ENCODE assay signal across 19 cellular contexts in the genomic region with DNA sequence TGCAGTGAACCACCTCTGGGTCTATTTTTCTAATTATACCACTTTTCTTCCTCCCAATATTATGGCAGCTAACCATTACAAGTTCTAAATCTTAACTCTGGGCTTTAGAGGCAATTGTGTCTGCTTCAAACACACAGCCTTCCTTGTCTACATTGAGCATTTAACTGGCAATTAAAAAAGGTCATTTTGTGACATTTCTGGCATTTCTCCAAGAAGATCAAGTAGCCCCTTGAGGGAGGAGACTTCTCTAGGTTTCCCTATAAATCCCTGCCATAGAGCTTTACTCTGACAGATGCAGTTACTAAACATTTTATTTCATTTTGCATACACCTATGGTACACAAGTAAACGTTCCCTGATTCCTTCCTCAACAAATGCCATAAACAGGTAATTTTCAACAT. TPM values are rescaled to one million over a fixed set of nuclear protein-coding genes. Genes with fewer than 3 reads are reported as not detected.
A peak's percentile ranks its signal among the peaks of the same experiment; 100 is the strongest.
DNase-seq lines count a peak whose midpoint lies in the region; ATAC-seq and TF ChIP-seq lines count a peak whose summit lies in the region.
"Had no signal": no experiment of that assay in that cellular context is flagged by ENCODE, and none has a peak within 500 bp of the region (broad histone marks: within the 10 kb centered on the region; RNA-seq: fewer than 3 reads in every experiment).

No MANE protein-coding gene starts in this region.

- CTCF ChIA-PET in RWPE1 (lab: Yijun Ruan, JAX): no interaction called here

- TF ChIP-seq CTCF in RWPE1 (conservative IDR thresholded peaks at IDR 0.05; ENCODE audit: low read depth): no peak

- intact Hi-C loops in posterior vena cava (cut with DNase I): loop anchor here in 1 of 2 donors (5.0 to 10.0 kb wide), 2 partner anchors 211 to 434 kb away; partner anchors contain the start of gene CDK6

- DNase-seq in NCI-H524 (lab: John Stamatoyannopoulos, UW) (peak; percentile 23 to 24), NCI-H524 treated with DMSO at 0.1 percent for 48 hours (lab: John Stamatoyannopoulos, UW) (no peak), RWPE1 (ENCODE audit: low spot score) (no peak), posterior vena cava (ENCODE audit: low spot score) (no peak)
- DNase-seq in stimulated activated naive CD8-positive, alpha-beta T cell treated with anti-CD3 and anti-CD28 coated beads, Interleukin-15, Interleukin-2, amounts not matched to agents 100 U/mL and 50 U/mL, for 24 hours: no peak
- no peak for DNase-seq in activated naive CD8-positive, alpha-beta T cell treated with anti-CD3 and anti-CD28 coated beads, Interleukin-2, amount 50 U/mL, for 24 hours
- DNase-seq in stimulated activated CD4-positive, alpha-beta T cell treated with anti-CD3 and anti-CD28 coated beads, Interleukin-4, amount 100 ng/mL, for 4 hours: no peak
- DNase-seq: activated CD4-positive, alpha-beta T cell treated with anti-CD3 and anti-CD28 coated beads for 36 hours; GOT3; NCI-H1417 treated with DMSO at 0.1 percent for 48 hours; NCI-H345; nephron progenitor cell; NK-92 treated with Interleukin-12 subunit alpha and Interleukin-12 subunit beta, amount 100 ng/mL, for 24 hours; RPMI8226; stimulated activated CD4-positive, alpha-beta T cell treated with anti-CD3 and anti-CD28 coated beads, Interleukin-1b, Interleukin-23, amount 100 ng/mL, for 48 hours; upper lobe of left lung had no signal

- H3K36me3 Mint-ChIP-seq in stimulated activated naive CD8-positive, alpha-beta T cell treated with anti-CD3 and anti-CD28 coated beads, Interleukin-15, Interleukin-2, amounts not matched to agents 100 ng/mL and 50 ng/mL, for 24 hours (ENCODE audit: low read depth): peaks cover 72% of the 10 kb centered on the region
- H3K36me3 Mint-ChIP-seq in activated naive CD8-positive, alpha-beta T cell treated with anti-CD3 and anti-CD28 coated beads, Interleukin-2, amount 50 U/mL, for 24 hours (ENCODE audit: low read depth): peaks cover 69% of the 10 kb centered on the region

- H3K27me3 Mint-ChIP-seq in stimulated activated naive CD8-positive, alpha-beta T cell treated with anti-CD3 and anti-CD28 coated beads, Interleukin-15, Interleukin-2, amounts not matched to agents 100 ng/mL and 50 ng/mL, for 24 hours: no peaks in the 10 kb centered on the region
- H3K27me3 Mint-ChIP-seq in activated naive CD8-positive, alpha-beta T cell treated with anti-CD3 and anti-CD28 coated beads, Interleukin-2, amount 50 U/mL, for 24 hours: no peaks in the 10 kb centered on the region
- H3K27me3 Mint-ChIP-seq: activated CD4-positive, alpha-beta T cell treated with anti-CD3 and anti-CD28 coated beads for 36 hours; memory B cell had no signal

- peaks cover 77% of the 10 kb centered on the region for H3K4me1 Mint-ChIP-seq in stimulated activated naive CD8-positive, alpha-beta T cell treated with anti-CD3 and anti-CD28 coated beads, Interleukin-15, Interleukin-2, amounts not matched to agents 100 ng/mL and 50 ng/mL, for 24 hours (ENCODE audit: low read depth)
- H3K4me1 Mint-ChIP-seq in activated naive CD8-positive, alpha-beta T cell treated with anti-CD3 and anti-CD28 coated beads, Interleukin-2, amount 50 U/mL, for 24 hours: peaks cover 77% of the 10 kb centered on the region

- H3K9me3 Mint-ChIP-seq in stimulated activated naive CD8-positive, alpha-beta T cell treated with anti-CD3 and anti-CD28 coated beads, Interleukin-15, Interleukin-2, amounts not matched to agents 100 ng/mL and 50 ng/mL, for 24 hours: peaks cover 3% of the 10 kb centered on the region
- peaks cover 10% of the 10 kb centered on the region for H3K9me3 Mint-ChIP-seq in activated naive CD8-positive, alpha-beta T cell treated with anti-CD3 and anti-CD28 coated beads, Interleukin-2, amount 50 U/mL, for 24 hours
- H3K9me3 Mint-ChIP-seq: memory B cell had no signal

- peak overlapping the region; percentile 22 for H3K27ac Mint-ChIP-seq in stimulated activated naive CD8-positive, alpha-beta T cell treated with anti-CD3 and anti-CD28 coated beads, Interleukin-15, Interleukin-2, amounts not matched to agents 100 ng/mL and 50 ng/mL, for 24 hours
- peak overlapping the region; percentile 72 for H3K27ac Mint-ChIP-seq in activated naive CD8-positive, alpha-beta T cell treated with anti-CD3 and anti-CD28 coated beads, Interleukin-2, amount 50 U/mL, for 24 hours
- H3K27ac Mint-ChIP-seq: memory B cell, nephron progenitor cell, progenitor cell of endocrine pancreas had no signal

- POLR2A ChIA-PET in RWPE1 (lab: Yijun Ruan, JAX; ENCODE audit: low non-redundant PET): no interaction called here

- ATAC-seq in stimulated activated naive CD8-positive, alpha-beta T cell treated with anti-CD3 and anti-CD28 coated beads, Interleukin-15, Interleukin-2, amounts not matched to agents 100 U/mL and 50 U/mL, for 24 hours: no peak
- ATAC-seq in activated naive CD8-positive, alpha-beta T cell treated with anti-CD3 and anti-CD28 coated beads, Interleukin-2, amount 50 U/mL, for 24 hours: no peak
- ATAC-seq: activated CD4-positive, alpha-beta T cell treated with anti-CD3 and anti-CD28 coated beads for 36 hours had no signal

- H3K27ac ChIP-seq in RWPE1: no peak overlapping the region
- H3K27ac ChIP-seq: upper lobe of left lung had no signal

- no peak overlapping the region for H3K4me3 Mint-ChIP-seq in stimulated activated naive CD8-positive, alpha-beta T cell treated with anti-CD3 and anti-CD28 coated beads, Interleukin-15, Interleukin-2, amounts not matched to agents 100 ng/mL and 50 ng/mL, for 24 hours
- no peak overlapping the region for H3K4me3 Mint-ChIP-seq in activated naive CD8-positive, alpha-beta T cell treated with anti-CD3 and anti-CD28 coated beads, Interleukin-2, amount 50 U/mL, for 24 hours
- H3K4me3 Mint-ChIP-seq: activated CD4-positive, alpha-beta T cell treated with anti-CD3 and anti-CD28 coated beads for 36 hours; memory B cell; nephron progenitor cell had no signal

RNA-seq across cellular contexts. Expression of gene FAM133B, which starts 33.4 kb away (rescaled TPM):
- 10 to 100 TPM; 20.2 to 21.1 TPM for total RNA-seq in posterior vena cava

Comparison
In these comparisons a context has a peak if more than half of its experiments do, and no peak if none do; other contexts are left out.
1. DNase-seq: peak in NCI-H524 (2 of 2); none in NCI-H524 treated with DMSO at 0.1 percent for 48 hours (single experiment), stimulated activated naive CD8-positive, alpha-beta T cell treated with anti-CD3 and anti-CD28 coated beads, Interleukin-15, Interleukin-2, amounts not matched to agents 100 U/mL and 50 U/mL, for 24 hours (single experiment), activated naive CD8-positive, alpha-beta T cell treated with anti-CD3 and anti-CD28 coated beads, Interleukin-2, amount 50 U/mL, for 24 hours (single experiment), RWPE1 (single experiment), posterior vena cava (single experiment) and stimulated activated CD4-positive, alpha-beta T cell treated with anti-CD3 and anti-CD28 coated beads, Interleukin-4, amount 100 ng/mL, for 4 hours (0 of 2).